24 cellular contexts compared by ENCODE assay signal in the genomic region with DNA sequence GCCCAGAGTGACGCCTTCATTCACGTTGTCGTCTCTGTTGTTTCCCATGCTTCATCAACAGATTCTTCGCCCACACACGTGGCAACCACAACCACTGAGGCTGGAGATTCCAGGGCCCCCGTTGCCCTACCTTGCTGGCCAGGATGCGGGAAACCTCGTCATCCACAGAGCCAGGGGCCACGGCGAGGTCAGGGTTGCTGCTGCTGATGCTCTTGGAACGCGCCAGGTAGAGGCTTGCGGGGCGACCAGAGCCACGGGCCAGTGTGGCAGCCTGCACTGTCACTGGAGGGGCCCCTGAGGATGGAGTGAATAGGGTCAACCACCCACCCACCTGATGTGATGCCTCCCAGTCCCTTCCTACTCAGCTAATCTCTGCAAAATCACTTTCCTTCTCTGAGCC. TPM values are rescaled to one million over a fixed set of nuclear protein-coding genes. Genes with fewer than 3 reads are reported as not detected.
A peak's percentile ranks its signal among the peaks of the same experiment; 100 is the strongest.
DNase-seq lines count a peak whose midpoint lies in the region; ATAC-seq, FAIRE-seq and TF ChIP-seq lines count a peak whose summit lies in the region.
"Had no signal": no experiment of that assay in that cellular context is flagged by ENCODE, and none has a peak within 500 bp of the region (broad histone marks: within the 10 kb centered on the region; RNA-seq: fewer than 3 reads in every experiment).

No MANE protein-coding gene starts in this region.

- H3K27ac Mint-ChIP-seq in astrocyte (ENCODE audit: unreplicated experiment) = peak overlapping the region; percentile 50
- H3K27ac Mint-ChIP-seq: CD4-positive, alpha-beta memory T cell had no signal

- peaks cover 4% of the 10 kb centered on the region for H3K27me3 Mint-ChIP-seq in astrocyte (ENCODE audit: low read depth, unreplicated experiment)

- intact Hi-C loops in HepG2 (cut with micrococcal nuclease; ENCODE audit: unreplicated experiment) = no loop called here
- intact Hi-C loops in right lobe of liver (cut with DNase I) = no loop called here

- TF ChIP-seq POLR2A in HepG2 (IDR thresholded peaks at IDR 0.05; ENCODE audit: insufficient read depth in 1 of 2, low read depth in 2 of 2, low read length in 2 of 2) (no peak), right lobe of liver (IDR thresholded peaks at IDR 0.05) (no peak)

- no peak overlapping the region for H3K4me3 Mint-ChIP-seq in astrocyte (ENCODE audit: unreplicated experiment)
- H3K4me3 Mint-ChIP-seq: CD4-positive, alpha-beta memory T cell had no signal

- in situ Hi-C loops in HepG2 (cut with HindIII; ENCODE audit: extremely low pct_ligation_motif_present, low pct_unique_long_range_greater_than_20kb) = no loop called here

- CTCF ChIA-PET in HepG2 (lab: Yijun Ruan, JAX; ENCODE audit: low intra/inter-chr PET ratio, low total read pairs) = no interaction called here

- peaks cover 63% of the 10 kb centered on the region for H3K4me1 ChIP-seq in HepG2 (ENCODE audit: insufficient read depth, low read length)
- peaks cover 0 to 30% (median 6%) of the 10 kb centered on the region in 4 donors for H3K4me1 ChIP-seq in right lobe of liver
- no peaks in the 10 kb centered on the region for H3K4me1 ChIP-seq in astrocyte (ENCODE audit: insufficient read depth, low read length)
- H3K4me1 ChIP-seq in osteoblast (ENCODE audit: insufficient read depth, low read length) = no peaks in the 10 kb centered on the region
- H3K4me1 ChIP-seq in BE2C = no peaks in the 10 kb centered on the region
- H3K4me1 ChIP-seq: A549, Caco-2 had no signal

- no peak for TF ChIP-seq RAD21 in HepG2 (CRISPR knock-in tag; IDR thresholded peaks at IDR 0.05)

- peaks cover 16% of the 10 kb centered on the region for H3K36me3 Mint-ChIP-seq in astrocyte (ENCODE audit: low read depth, unreplicated experiment)
- H3K36me3 Mint-ChIP-seq: CD4-positive, alpha-beta memory T cell had no signal

- FAIRE-seq in HepG2 (lab: Jason Lieb, UNC) = no peak
- no peak for FAIRE-seq in astrocyte (lab: Jason Lieb, UNC)
- FAIRE-seq: A549, G401.6, GM12892, GM19239, H1 had no signal

- H3K9me3 Mint-ChIP-seq in astrocyte (ENCODE audit: unreplicated experiment) = no peaks in the 10 kb centered on the region

- TF ChIP-seq EP300 in HepG2 (IDR thresholded peaks at IDR 0.05; ENCODE audit: low read depth in 2 of 2, low read length in 2 of 2) (no peak), HepG2 (CRISPR knock-in tag; IDR thresholded peaks at IDR 0.05; ENCODE audit: borderline replicate concordance) (no peak)

- H2AFZ ChIP-seq in HepG2 (ENCODE audit: low read length) = no peak overlapping the region
- H2AFZ ChIP-seq in astrocyte (ENCODE audit: low read depth, low read length) = no peak overlapping the region
- no peak overlapping the region for H2AFZ ChIP-seq in osteoblast (ENCODE audit: low read length)
- H2AFZ ChIP-seq: GM23248 had no signal

- no peaks in the 10 kb centered on the region for H3K4me1 Mint-ChIP-seq in astrocyte (ENCODE audit: low read depth, unreplicated experiment)
- H3K4me1 Mint-ChIP-seq: CD4-positive, alpha-beta memory T cell had no signal

- H3K79me2 ChIP-seq in HepG2 (ENCODE audit: insufficient read depth, low read length) = no peaks in the 10 kb centered on the region
- no peaks in the 10 kb centered on the region for H3K79me2 ChIP-seq in astrocyte (ENCODE audit: insufficient read depth, low read length)
- no peaks in the 10 kb centered on the region for H3K79me2 ChIP-seq in osteoblast (ENCODE audit: insufficient read depth, low read length)

- ATAC-seq in HepG2 (no peak), right lobe of liver (no peak), GM19035 (IDR thresholded peaks at IDR 0.05; ENCODE audit: unreplicated experiment) (no peak)
- ATAC-seq: A549 had no signal

- H3K36me3 ChIP-seq in HepG2 (replicated peaks in 1 of 2; ENCODE audit: control insufficient read depth in 1 of 2, insufficient read depth in 2 of 2, low read length in 2 of 2) (peaks cover 3 to 12% of the 10 kb centered on the region in 2 experiments; a peak in 3 of 5 replicates), right lobe of liver (peaks cover 0 to 10% (median 0%) of the 10 kb centered on the region in 4 donors), astrocyte (ENCODE audit: insufficient read depth, low read length) (no peaks in the 10 kb centered on the region), osteoblast (ENCODE audit: insufficient read depth, low read length) (peaks cover 7% of the 10 kb centered on the region), BE2C (no peaks in the 10 kb centered on the region)

- WGBS in HepG2 (ENCODE audit: low lambda C conversion rate) = over 99% methylated on average over 8 of the region's 15 CpGs
- WGBS in right lobe of liver (ENCODE audit: insufficient coverage, low coverage, low lambda C conversion rate, missing lambda C conversion rate) = 48% methylated on average over 5 of the region's 15 CpGs

- no peak for DNase-seq in HepG2 (ENCODE audit: low spot score)
- DNase-seq in right lobe of liver = no peak
- DNase-seq in astrocyte (ENCODE audit: low read depth) = no peak
- peak; percentile 47 for DNase-seq in osteoblast (ENCODE audit: insufficient read length, low spot score, missing footprints)
- no peak for DNase-seq in BE2C
- no peak for DNase-seq in activated CD4-positive, alpha-beta T cell treated with anti-CD3 and anti-CD28 coated beads for 4 hours
- DNase-seq: 8988T; ACHN; AML-193; C1 segment of cervical spinal cord; Caco-2; CD4-positive, alpha-beta memory T cell; DMS153; DND-41; GM23248; H7; HCEC 1CT had no signal

- H3K4me2 ChIP-seq in HepG2 (ENCODE audit: low read depth, low read length) (no peak overlapping the region), astrocyte (ENCODE audit: low read length) (no peak overlapping the region), osteoblast (ENCODE audit: insufficient read depth, low read length) (no peak overlapping the region)
- H3K4me2 ChIP-seq: A549 had no signal

- H3K27ac ChIP-seq in HepG2 (ENCODE audit: extremely low read length, insufficient read depth, low read length) = no peak overlapping the region
- no peak overlapping the region for H3K27ac ChIP-seq in right lobe of liver
- H3K27ac ChIP-seq in astrocyte (ENCODE audit: low read depth, low read length) = no peak overlapping the region
- H3K27ac ChIP-seq in osteoblast (ENCODE audit: low read depth, low read length) = no peak overlapping the region
- H3K27ac ChIP-seq: A549, GM23248 had no signal

- H3K9me3 ChIP-seq in HepG2 (ENCODE audit: low read length) (no peaks in the 10 kb centered on the region), right lobe of liver (no peaks in the 10 kb centered on the region), astrocyte (ENCODE audit: insufficient read depth, low read depth, low read length) (no peaks in the 10 kb centered on the region), osteoblast (ENCODE audit: low read depth, low read length) (no peaks in the 10 kb centered on the region), BE2C (no peaks in the 10 kb centered on the region)
- H3K9me3 ChIP-seq: A549, Caco-2 had no signal

- H4K20me1 ChIP-seq in HepG2 (ENCODE audit: insufficient read depth, low read length) = no peaks in the 10 kb centered on the region
- no peaks in the 10 kb centered on the region for H4K20me1 ChIP-seq in astrocyte (ENCODE audit: insufficient read depth, low read length)
- no peaks in the 10 kb centered on the region for H4K20me1 ChIP-seq in osteoblast (ENCODE audit: insufficient read depth, low read length)

- H3K9ac ChIP-seq in HepG2 (ENCODE audit: insufficient read depth, low read depth, low read length) (no peak overlapping the region), astrocyte (ENCODE audit: low read length) (no peak overlapping the region)
- H3K9ac ChIP-seq: GM23248 had no signal

- TF ChIP-seq CTCF in HepG2 (CRISPR knock-in tag; IDR thresholded peaks at IDR 0.05) = no peak
- no peak for TF ChIP-seq CTCF in right lobe of liver (IDR thresholded peaks at IDR 0.05)
- no peak for TF ChIP-seq CTCF in astrocyte (IDR thresholded peaks at IDR 0.05; ENCODE audit: insufficient read depth, low read depth, low read length)
- no peak for TF ChIP-seq CTCF in osteoblast (IDR thresholded peaks at IDR 0.05; ENCODE audit: extremely low read depth, low read depth, low read length)
- no peak for TF ChIP-seq CTCF in BE2C (IDR thresholded peaks at IDR 0.05; ENCODE audit: low read depth, low read length)

- POLR2A ChIA-PET in HepG2 (lab: Yijun Ruan, JAX) = no interaction called here

- no peak overlapping the region for H3K4me3 ChIP-seq in HepG2 (replicated peaks in 1 of 3; ENCODE audit: insufficient read depth in 1 of 3, low read depth in 2 of 3, low read length in 3 of 3)
- H3K4me3 ChIP-seq in right lobe of liver = no peak overlapping the region
- H3K4me3 ChIP-seq in astrocyte (ENCODE audit: insufficient read depth, low read depth, low read length) = no peak overlapping the region
- no peak overlapping the region for H3K4me3 ChIP-seq in osteoblast (ENCODE audit: insufficient read depth, low read length)
- no peak overlapping the region for H3K4me3 ChIP-seq in BE2C (ENCODE audit: low read depth, low read length)
- H3K4me3 ChIP-seq: A549, GM23248 had no signal

- H3K27me3 ChIP-seq in HepG2 (ENCODE audit: control insufficient read depth in 1 of 2, insufficient read depth in 2 of 2, low read length in 2 of 2) (no peaks in the 10 kb centered on the region), right lobe of liver (no peaks in the 10 kb centered on the region), astrocyte (ENCODE audit: insufficient read depth, low read length) (no peaks in the 10 kb centered on the region), osteoblast (ENCODE audit: insufficient read depth, low read length) (no peaks in the 10 kb centered on the region), BE2C (no peaks in the 10 kb centered on the region)

- BruUV-seq in HepG2 (replicated peaks; lab: Mats Ljungman, UMichigan) = no TSS peak

RNA-seq across cellular contexts. Expression of a gene that starts 6.3 kb away (rescaled TPM):
- 9.8 and 27.3 TPM in 2 replicates for total RNA-seq in HepG2 (2016; rRNA removed; fragmentation: Illumina TruSeq; extraction: Trizol)
- total RNA-seq in HepG2 (2016; cell fraction: cytosol; rRNA removed; fragmentation: Illumina TruSeq; extraction: Trizol; ENCODE audit: low read depth) = 8.5 and 9.2 TPM in 2 replicates
- total RNA-seq in HepG2 (2016; cell fraction: insoluble cytoplasmic fraction; rRNA removed; fragmentation: Illumina TruSeq; extraction: Trizol) = 10.0 and 28.0 TPM in 2 replicates
- 4.7 and 6.0 TPM in 2 replicates for total RNA-seq in HepG2 (2016; cell fraction: membrane; rRNA removed; fragmentation: Illumina TruSeq; extraction: Trizol)
- total RNA-seq in HepG2 (2016; cell fraction: nucleus; rRNA removed; fragmentation: Illumina TruSeq; extraction: Trizol) = 17.9 and 23.8 TPM in 2 replicates
- 243 and 436 TPM in 2 replicates for polyA plus RNA-seq in HepG2 (2011; rRNA removed)
- polyA plus RNA-seq in HepG2 (2011; cell fraction: cytosol; rRNA removed) = 348 and 360 TPM in 2 replicates
- polyA plus RNA-seq in HepG2 (2011; cell fraction: nucleus; rRNA removed) = 144 and 221 TPM in 2 replicates
- polyA plus RNA-seq in HepG2 (2012) = 51.8 and 140 TPM in 2 replicates
- polyA plus RNA-seq in HepG2 (2016; cell fraction: cytosol; fragmentation: Illumina TruSeq; extraction: Trizol; ENCODE audit: low read depth) = 5.4 and 8.8 TPM in 2 replicates
- polyA plus RNA-seq in HepG2 (2016; cell fraction: insoluble cytoplasmic fraction; fragmentation: Illumina TruSeq; extraction: Trizol; ENCODE audit: low read depth) = 8.3 and 9.3 TPM in 2 replicates
- 5.7 and 6.0 TPM in 2 replicates for polyA plus RNA-seq in HepG2 (2016; cell fraction: membrane; fragmentation: Illumina TruSeq; extraction: Trizol; ENCODE audit: low read depth)
- polyA plus RNA-seq in HepG2 (2016; cell fraction: nucleus; fragmentation: Illumina TruSeq; extraction: Trizol; ENCODE audit: insufficient read depth, low read depth) = 33.3 and 34.8 TPM in 2 replicates
- polyA minus RNA-seq in HepG2 (2011; rRNA and poly(A)+ RNA removed; ENCODE audit: low replicate concordance) = 46.9 TPM in 1 of 2 replicates, not detected in the other
- polyA minus RNA-seq in HepG2 (2011; cell fraction: cytosol; rRNA and poly(A)+ RNA removed) = 34.2 and 44.2 TPM in 2 replicates
- 16.1 and 21.8 TPM in 2 replicates for polyA minus RNA-seq in HepG2 (2011; cell fraction: nucleus; rRNA and poly(A)+ RNA removed)
- total RNA-seq in right lobe of liver = 100 to 1,000 TPM in 4 of 6 experiments, 10 to 100 TPM in 2; 56.7 to 287 (median 140) TPM
- total RNA-seq in astrocyte = not detected in 2 replicates
- not detected in 2 replicates for total RNA-seq in osteoblast
- polyA plus RNA-seq in BE2C (2012; ENCODE audit: insufficient read depth, insufficient read length, low read depth) = not detected
- total RNA-seq: Caco-2; CD4-positive, alpha-beta memory T cell; H1; H7 had no signal
- polyA plus RNA-seq: BJ; CD4-positive, alpha-beta memory T cell; GM23248; H1 had no signal

RNA-seq across cellular contexts. Expression of a gene that starts 29.3 kb away (rescaled TPM):
- total RNA-seq in HepG2 (2016; rRNA removed; fragmentation: Illumina TruSeq; extraction: Trizol) (4.1 and 5.4 TPM in 2 replicates), right lobe of liver (10 to 100 TPM; 19.9 to 45.9 (median 30.4) TPM), astrocyte (38.3 and 48.2 TPM in 2 replicates), osteoblast (12.7 and 183 TPM in 2 replicates)
- 4.1 and 5.4 TPM in 2 replicates for total RNA-seq in HepG2 (2016; cell fraction: cytosol; rRNA removed; fragmentation: Illumina TruSeq; extraction: Trizol; ENCODE audit: low read depth)
- 3.1 and 3.4 TPM in 2 replicates for total RNA-seq in HepG2 (2016; cell fraction: insoluble cytoplasmic fraction; rRNA removed; fragmentation: Illumina TruSeq; extraction: Trizol)
- total RNA-seq in HepG2 (2016; cell fraction: membrane; rRNA removed; fragmentation: Illumina TruSeq; extraction: Trizol) = 3.4 and 4.4 TPM in 2 replicates
- 5.8 and 8.9 TPM in 2 replicates for total RNA-seq in HepG2 (2016; cell fraction: nucleus; rRNA removed; fragmentation: Illumina TruSeq; extraction: Trizol)
- polyA plus RNA-seq in HepG2 (2011; rRNA removed) = 38.1 and 46.6 TPM in 2 replicates
- polyA plus RNA-seq in HepG2 (2011; cell fraction: cytosol; rRNA removed) = 15.5 and 23.3 TPM in 2 replicates
- polyA plus RNA-seq in HepG2 (2011; cell fraction: nucleus; rRNA removed) = 209 and 275 TPM in 2 replicates
- 28.7 and 32.5 TPM in 2 replicates for polyA plus RNA-seq in HepG2 (2012)
- 1.4 and 1.7 TPM in 2 replicates for polyA plus RNA-seq in HepG2 (2016; cell fraction: cytosol; fragmentation: Illumina TruSeq; extraction: Trizol; ENCODE audit: low read depth)
- polyA plus RNA-seq in HepG2 (2016; cell fraction: insoluble cytoplasmic fraction; fragmentation: Illumina TruSeq; extraction: Trizol; ENCODE audit: low read depth) = 5.4 and 9.2 TPM in 2 replicates
- 3.5 and 3.9 TPM in 2 replicates for polyA plus RNA-seq in HepG2 (2016; cell fraction: membrane; fragmentation: Illumina TruSeq; extraction: Trizol; ENCODE audit: low read depth)
- 29.0 and 30.8 TPM in 2 replicates for polyA plus RNA-seq in HepG2 (2016; cell fraction: nucleus; fragmentation: Illumina TruSeq; extraction: Trizol; ENCODE audit: insufficient read depth, low read depth)
- 8.5 and 93.0 TPM in 2 replicates for polyA minus RNA-seq in HepG2 (2011; rRNA and poly(A)+ RNA removed; ENCODE audit: low replicate concordance)
- polyA minus RNA-seq in HepG2 (2011; cell fraction: cytosol; rRNA and poly(A)+ RNA removed) = 27.5 and 35.8 TPM in 2 replicates
- 45.7 and 50.6 TPM in 2 replicates for polyA minus RNA-seq in HepG2 (2011; cell fraction: nucleus; rRNA and poly(A)+ RNA removed)
- polyA plus RNA-seq in BE2C (2012; ENCODE audit: insufficient read depth, insufficient read length, low read depth) = 2.4 TPM
- polyA plus RNA-seq: CD4-positive, alpha-beta memory T cell had no signal

RNA-seq across cellular contexts. Expression of a gene that starts 35.7 kb away (rescaled TPM):
- total RNA-seq in HepG2 (2016; rRNA removed; fragmentation: Illumina TruSeq; extraction: Trizol) = 11.0 and 12.9 TPM in 2 replicates
- total RNA-seq in HepG2 (2016; cell fraction: cytosol; rRNA removed; fragmentation: Illumina TruSeq; extraction: Trizol; ENCODE audit: low read depth) = 1.5 TPM in 2 replicates
- 10.8 and 16.5 TPM in 2 replicates for total RNA-seq in HepG2 (2016; cell fraction: insoluble cytoplasmic fraction; rRNA removed; fragmentation: Illumina TruSeq; extraction: Trizol)
- 6.2 TPM in 2 replicates for total RNA-seq in HepG2 (2016; cell fraction: membrane; rRNA removed; fragmentation: Illumina TruSeq; extraction: Trizol)
- total RNA-seq in HepG2 (2016; cell fraction: nucleus; rRNA removed; fragmentation: Illumina TruSeq; extraction: Trizol) = 12.8 and 13.5 TPM in 2 replicates
- 5.7 and 6.8 TPM in 2 replicates for polyA plus RNA-seq in HepG2 (2011; rRNA removed)
- 4.3 and 5.1 TPM in 2 replicates for polyA plus RNA-seq in HepG2 (2011; cell fraction: cytosol; rRNA removed)
- 21.5 and 24.8 TPM in 2 replicates for polyA plus RNA-seq in HepG2 (2011; cell fraction: nucleus; rRNA removed)
- 7.1 and 11.3 TPM in 2 replicates for polyA plus RNA-seq in HepG2 (2012)
- polyA plus RNA-seq in HepG2 (2016; cell fraction: cytosol; fragmentation: Illumina TruSeq; extraction: Trizol; ENCODE audit: low read depth) = 0.79 and 1.2 TPM in 2 replicates
- 8.4 and 13.7 TPM in 2 replicates for polyA plus RNA-seq in HepG2 (2016; cell fraction: insoluble cytoplasmic fraction; fragmentation: Illumina TruSeq; extraction: Trizol; ENCODE audit: low read depth)
- polyA plus RNA-seq in HepG2 (2016; cell fraction: membrane; fragmentation: Illumina TruSeq; extraction: Trizol; ENCODE audit: low read depth) = 2.9 and 3.9 TPM in 2 replicates
- polyA plus RNA-seq in HepG2 (2016; cell fraction: nucleus; fragmentation: Illumina TruSeq; extraction: Trizol; ENCODE audit: insufficient read depth, low read depth) = 27.2 and 28.0 TPM in 2 replicates
- polyA minus RNA-seq in HepG2 (2011; rRNA and poly(A)+ RNA removed; ENCODE audit: low replicate concordance) = 25.5 and 78.0 TPM in 2 replicates
- polyA minus RNA-seq in HepG2 (2011; cell fraction: cytosol; rRNA and poly(A)+ RNA removed) = 8.5 and 9.8 TPM in 2 replicates
- 5.2 and 9.0 TPM in 2 replicates for polyA minus RNA-seq in HepG2 (2011; cell fraction: nucleus; rRNA and poly(A)+ RNA removed)
- total RNA-seq in right lobe of liver = 10 to 100 TPM; 36.3 to 65.4 (median 50.4) TPM
- 50.3 and 55.2 TPM in 2 replicates for total RNA-seq in astrocyte
- 253 and 295 TPM in 2 replicates for total RNA-seq in osteoblast
- polyA plus RNA-seq in BE2C (2012; ENCODE audit: insufficient read depth, insufficient read length, low read depth) = 38.0 TPM
